In genomic region chr16:75372236-75372856, GRCh38 we compare ENCODE assay signal across 19 cellular contexts.
DNase-seq lines count a peak whose midpoint lies in the region; ATAC-seq, FAIRE-seq and TF ChIP-seq lines count a peak whose summit lies in the region.
"Had no signal": no experiment of that assay in that cellular context is flagged by ENCODE, and none has a peak within 500 bp of the region (broad histone marks: within the 10 kb centered on the region; RNA-seq: fewer than 3 reads in every experiment).

No MANE protein-coding gene starts in this region.

- in situ Hi-C loops in K562 (cut with MboI) = no loop called here

- H4K20me1 ChIP-seq in K562 (replicated peaks; ENCODE audit: control insufficient read depth, insufficient read depth, low read length) = no peaks in the 10 kb centered on the region

- H3K36me3 ChIP-seq in K562 (ENCODE audit: control insufficient read depth, insufficient read depth, low read length) = peaks cover 8% of the 10 kb centered on the region; the same call in 2 of the 3 replicates
- H3K36me3 ChIP-seq in lower lobe of right lung = no peaks in the 10 kb centered on the region

- POLR2A ChIA-PET in K562 (lab: Yijun Ruan, JAX) = interaction anchor here (0.7 to 1.0 kb wide), 3 partner anchors 10 to 119 kb away, joined by 3 to 4 read pairs (median 3); no protein-coding TSS in a partner anchor

- TF ChIP-seq CTCF in K562 (IDR thresholded peaks at IDR 0.05 in 2 of 3, conservative IDR thresholded peaks at IDR 0.05 in 1 of 3; ENCODE audit: insufficient read depth in 2 of 3, low read depth in 1 of 3, low read length in 3 of 3) (no peak), lower lobe of right lung (IDR thresholded peaks at IDR 0.05) (no peak)

- BruUV-seq in K562 (replicated peaks; lab: Mats Ljungman, UMichigan) = no TSS peak

- intact Hi-C loops in right cardiac atrium (cut with DNase I) (no loop called here), Right ventricle myocardium inferior (cut with DNase I) (loop anchor here (10.0 kb wide), 1 partner anchor 58 kb away; no protein-coding TSS in a partner anchor), K562 (cut with micrococcal nuclease) (no loop called here), lower lobe of right lung (cut with DNase I) (no loop called here)

- WGBS in right cardiac atrium = 59% methylated on average over 3 of the region's 3 CpGs
- WGBS in K562 (ENCODE audit: insufficient coverage, low coverage, missing lambda C conversion rate) = 58% methylated on average over 3 of the region's 3 CpGs

- no peaks in the 10 kb centered on the region for H3K27me3 ChIP-seq in right cardiac atrium (ENCODE audit: control insufficient read depth, insufficient read depth)
- no peaks in the 10 kb centered on the region for H3K27me3 ChIP-seq in K562 (ENCODE audit: control insufficient read depth in 2 of 2, insufficient read depth in 2 of 2, low read length in 2 of 2)
- no peaks in the 10 kb centered on the region for H3K27me3 ChIP-seq in lower lobe of right lung (ENCODE audit: low read depth)
- H3K27me3 ChIP-seq: body of pancreas, upper lobe of right lung had no signal

- H3K9ac ChIP-seq in K562 (ENCODE audit: insufficient read depth in 1 of 2, low read depth in 2 of 2, low read length in 2 of 2) = no peak overlapping the region

- H3K4me3 ChIP-seq in right cardiac atrium (ENCODE audit: low read length) (no peak overlapping the region), K562 (no peak overlapping the region), lower lobe of right lung (no peak overlapping the region)
- H3K4me3 ChIP-seq: body of pancreas, spleen, upper lobe of right lung had no signal

- CTCF ChIA-PET in K562 (lab: Yijun Ruan, JAX; ENCODE audit: low intra/inter-chr PET ratio) = no interaction called here

- TF ChIP-seq POLR2A in K562 (conservative IDR thresholded peaks at IDR 0.05) = no peak

- H3K9me3 ChIP-seq in right cardiac atrium (ENCODE audit: control insufficient read depth, low read length) (no peaks in the 10 kb centered on the region), K562 (replicated peaks; ENCODE audit: control insufficient read depth, insufficient read depth, low read depth, low read length) (no peaks in the 10 kb centered on the region), lower lobe of right lung (no peaks in the 10 kb centered on the region)
- H3K9me3 ChIP-seq: body of pancreas, spleen, upper lobe of right lung had no signal

- H3K4me1 ChIP-seq in right cardiac atrium (ENCODE audit: control insufficient read depth, insufficient read depth, low read length) (no peaks in the 10 kb centered on the region), K562 (replicated peaks in 1 of 2; ENCODE audit: control insufficient read depth in 2 of 2, insufficient read depth in 2 of 2, low read length in 2 of 2) (no peaks in the 10 kb centered on the region), lower lobe of right lung (no peaks in the 10 kb centered on the region)
- H3K4me1 ChIP-seq: body of pancreas had no signal

- TF ChIP-seq RAD21 in K562 (CRISPR knock-in tag; conservative IDR thresholded peaks at IDR 0.05 in 1 of 2, IDR thresholded peaks at IDR 0.05 in 1 of 2) = no peak

- no peaks in the 10 kb centered on the region for H3K79me2 ChIP-seq in K562 (ENCODE audit: control insufficient read depth, insufficient read depth, low read length)

- no peak overlapping the region for H3K27ac ChIP-seq in right cardiac atrium (ENCODE audit: low read length)
- H3K27ac ChIP-seq in K562 (ENCODE audit: extremely low read depth, low read depth, low read length) = no peak overlapping the region
- H3K27ac ChIP-seq in lower lobe of right lung = no peak overlapping the region
- H3K27ac ChIP-seq: body of pancreas, spleen, upper lobe of right lung had no signal

- peak; percentile 42 for FAIRE-seq in K562 (lab: Jason Lieb, UNC)

- TF ChIP-seq EP300 in K562 (IDR thresholded peaks at IDR 0.05; ENCODE audit: low read length) = no peak

- peak; percentile 41 to 72 for ATAC-seq in right cardiac atrium
- no peak for ATAC-seq in Right ventricle myocardium inferior
- no peak for ATAC-seq in K562
- ATAC-seq in HG02870 (IDR thresholded peaks at IDR 0.05; ENCODE audit: unreplicated experiment) = no peak
- ATAC-seq in lower lobe of right lung = no peak
- no peak for ATAC-seq in GM21360 (IDR thresholded peaks at IDR 0.05; ENCODE audit: unreplicated experiment)
- ATAC-seq: body of pancreas; CD8-positive, alpha-beta T cell; left colon; upper lobe of right lung had no signal

- H3K9me1 ChIP-seq in K562 (ENCODE audit: control insufficient read depth, insufficient read depth, low read length) = no peaks in the 10 kb centered on the region

- H2AFZ ChIP-seq in K562 (ENCODE audit: low read depth, low read length) = no peak overlapping the region

- no peak for DNase-seq in right cardiac atrium
- no peak for DNase-seq in Right ventricle myocardium inferior (ENCODE audit: missing footprints)
- DNase-seq in K562 (ENCODE audit: extremely low read depth in 1 of 4, low spot score in 3 of 4) = no peak
- peak; percentile 64 for DNase-seq in iris pigment epithelial cell (ENCODE audit: low read depth)
- no peak for DNase-seq in lower lobe of right lung
- no peak for DNase-seq in NCI-H1694 (lab: John Stamatoyannopoulos, UW)
- DNase-seq: activated CD4-positive, alpha-beta T cell treated with anti-CD3 and anti-CD28 coated beads for 4 hours; activated CD8-positive, alpha-beta memory T cell treated with anti-CD3 and anti-CD28 coated beads, Interleukin-2, amount 50 U/mL, for 4 hours; activated gamma-delta T cell; body of pancreas; CD8-positive, alpha-beta T cell; left colon; NCI-H146; NCI-H446 treated with DMSO at 0.1 percent for 48 hours; spleen; stimulated activated naive CD4-positive, alpha-beta T cell; upper lobe of right lung had no signal

- no peak overlapping the region for H3K4me2 ChIP-seq in K562 (ENCODE audit: insufficient read depth, low read length)

TF ChIP-seq in K562, 482 proteins besides CTCF, POLR2A, EP300 and RAD21 (continues in another document):
- TF ChIP-seq, protein P1, sequence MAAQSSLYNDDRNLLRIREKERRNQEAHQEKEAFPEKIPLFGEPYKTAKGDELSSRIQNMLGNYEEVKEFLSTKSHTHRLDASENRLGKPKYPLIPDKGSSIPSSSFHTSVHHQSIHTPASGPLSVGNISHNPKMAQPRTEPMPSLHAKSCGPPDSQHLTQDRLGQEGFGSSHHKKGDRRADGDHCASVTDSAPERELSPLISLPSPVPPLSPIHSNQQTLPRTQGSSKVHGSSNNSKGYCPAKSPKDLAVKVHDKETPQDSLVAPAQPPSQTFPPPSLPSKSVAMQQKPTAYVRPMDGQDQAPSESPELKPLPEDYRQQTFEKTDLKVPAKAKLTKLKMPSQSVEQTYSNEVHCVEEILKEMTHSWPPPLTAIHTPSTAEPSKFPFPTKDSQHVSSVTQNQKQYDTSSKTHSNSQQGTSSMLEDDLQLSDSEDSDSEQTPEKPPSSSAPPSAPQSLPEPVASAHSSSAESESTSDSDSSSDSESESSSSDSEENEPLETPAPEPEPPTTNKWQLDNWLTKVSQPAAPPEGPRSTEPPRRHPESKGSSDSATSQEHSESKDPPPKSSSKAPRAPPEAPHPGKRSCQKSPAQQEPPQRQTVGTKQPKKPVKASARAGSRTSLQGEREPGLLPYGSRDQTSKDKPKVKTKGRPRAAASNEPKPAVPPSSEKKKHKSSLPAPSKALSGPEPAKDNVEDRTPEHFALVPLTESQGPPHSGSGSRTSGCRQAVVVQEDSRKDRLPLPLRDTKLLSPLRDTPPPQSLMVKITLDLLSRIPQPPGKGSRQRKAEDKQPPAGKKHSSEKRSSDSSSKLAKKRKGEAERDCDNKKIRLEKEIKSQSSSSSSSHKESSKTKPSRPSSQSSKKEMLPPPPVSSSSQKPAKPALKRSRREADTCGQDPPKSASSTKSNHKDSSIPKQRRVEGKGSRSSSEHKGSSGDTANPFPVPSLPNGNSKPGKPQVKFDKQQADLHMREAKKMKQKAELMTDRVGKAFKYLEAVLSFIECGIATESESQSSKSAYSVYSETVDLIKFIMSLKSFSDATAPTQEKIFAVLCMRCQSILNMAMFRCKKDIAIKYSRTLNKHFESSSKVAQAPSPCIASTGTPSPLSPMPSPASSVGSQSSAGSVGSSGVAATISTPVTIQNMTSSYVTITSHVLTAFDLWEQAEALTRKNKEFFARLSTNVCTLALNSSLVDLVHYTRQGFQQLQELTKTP (IDR thresholded peaks at IDR 0.05; ENCODE audit: low read depth in 1 of 2, partially characterized antibody in 2 of 2) = no peak
- no peak for TF ChIP-seq TCFL5 (CRISPR knock-in tag; conservative IDR thresholded peaks at IDR 0.05)
- no peak for TF ChIP-seq ZBTB49 (CRISPR knock-in tag; IDR thresholded peaks at IDR 0.05; ENCODE audit: borderline replicate concordance)
- no peak for TF ChIP-seq NFXL1 (CRISPR knock-in tag; IDR thresholded peaks at IDR 0.05)
- TF ChIP-seq ZC3H8 (IDR thresholded peaks at IDR 0.05) = no peak
- TF ChIP-seq SMARCA5 (IDR thresholded peaks at IDR 0.05) = no peak
- TF ChIP-seq HNRNPUL1 (IDR thresholded peaks at IDR 0.05; ENCODE audit: low read length) = no peak
- no peak for TF ChIP-seq SRSF9 (IDR thresholded peaks at IDR 0.05; ENCODE audit: borderline replicate concordance, low read depth, low read length)

Comparison
In these comparisons a context has a peak if more than half of its experiments do, and no peak if none do; other contexts are left out.
1. ATAC-seq: peak in right cardiac atrium (2 of 2); none in Right ventricle myocardium inferior (single experiment), K562 (single experiment), HG02870 (single experiment), lower lobe of right lung (0 of 2) and GM21360 (single experiment).